ENCODE assay signal across 8 cellular contexts in genomic region chr12:39103552-39104165, GRCh38.
DNase-seq lines count a peak whose midpoint lies in the region; ATAC-seq, FAIRE-seq and TF ChIP-seq lines count a peak whose summit lies in the region.

No MANE protein-coding gene starts in this region.

- peak; percentile 75 for DNase-seq in activated CD4-positive, alpha-beta T cell treated with anti-CD3 and anti-CD28 coated beads, Interleukin-2, amount 10 ng/mL, durations not matched to agents 24 days and 14 days
- no peak for DNase-seq in activated CD4-positive, alpha-beta T cell treated with anti-CD3 and anti-CD28 coated beads, Interleukin-2, amount 50 U/mL, for 1 hour
- DNase-seq in NCI-H774 (lab: John Stamatoyannopoulos, UW) = peak; percentile 65
- peak; percentile 87 for DNase-seq in MCF 10A (ENCODE audit: unreplicated experiment)
- DNase-seq in superior temporal gyrus (ENCODE audit: extremely low spot score) = peak; percentile 92

- TF ChIP-seq CTCF in MCF 10A (IDR thresholded peaks at IDR 0.05; ENCODE audit: unreplicated experiment) = peak; percentile 75

- POLR2A ChIA-PET in MCF 10A (lab: Yijun Ruan, JAX) = interaction anchor here (1.6 to 3.3 kb wide), 4 partner anchors 35 to 198 kb away, joined by 10 to 50 read pairs (median 15); partner anchors contain the start of gene CPNE8

- ATAC-seq in GM21515 (IDR thresholded peaks at IDR 0.05; ENCODE audit: unreplicated experiment) (peak; percentile 88), HG03558 (IDR thresholded peaks at IDR 0.05; ENCODE audit: extremely low read depth, unreplicated experiment) (peak; percentile 84)

- peak; percentile 89 for FAIRE-seq in islet of Langerhans (lab: Jason Lieb, UNC)

- H3K4me3 Mint-ChIP-seq in activated CD4-positive, alpha-beta T cell treated with anti-CD3 and anti-CD28 coated beads, Interleukin-2, amount 10 ng/mL, durations not matched to agents 24 days and 14 days = no peak overlapping the region
- H3K4me3 Mint-ChIP-seq in MCF 10A (ENCODE audit: unreplicated experiment) = no peak overlapping the region

- CTCF ChIA-PET in MCF 10A (lab: Yijun Ruan, JAX) = interaction anchor here (0.5 to 6.0 kb wide), 45 partner anchors 8 to 987 kb away, joined by 3 to 151 read pairs (median 5); partner anchors contain the start of gene CPNE8

- H3K4me1 Mint-ChIP-seq in activated CD4-positive, alpha-beta T cell treated with anti-CD3 and anti-CD28 coated beads, Interleukin-2, amount 10 ng/mL, durations not matched to agents 24 days and 14 days = no peaks in the 10 kb centered on the region
- peaks cover 26% of the 10 kb centered on the region for H3K4me1 Mint-ChIP-seq in MCF 10A (ENCODE audit: insufficient read depth, unreplicated experiment)

- H3K27me3 Mint-ChIP-seq in activated CD4-positive, alpha-beta T cell treated with anti-CD3 and anti-CD28 coated beads, Interleukin-2, amount 10 ng/mL, durations not matched to agents 24 days and 14 days = no peaks in the 10 kb centered on the region
- H3K27me3 Mint-ChIP-seq in MCF 10A (ENCODE audit: insufficient read depth, unreplicated experiment) = no peaks in the 10 kb centered on the region

- intact Hi-C loops in activated CD4-positive, alpha-beta T cell treated with anti-CD3 and anti-CD28 coated beads, Interleukin-2, amount 10 ng/mL, durations not matched to agents 24 days and 14 days (cut with micrococcal nuclease) = loop anchor here (1.0 to 5.0 kb wide), 4 partner anchors 182 to 966 kb away; no protein-coding TSS in a partner anchor
- intact Hi-C loops in MCF 10A (cut with micrococcal nuclease) = loop anchor here (1.0 to 5.0 kb wide), 6 partner anchors 36 to 775 kb away; no protein-coding TSS in a partner anchor

- BruUV-seq in MCF 10A (replicated peaks; lab: Mats Ljungman, UMichigan) = no TSS peak

- H3K27ac Mint-ChIP-seq in activated CD4-positive, alpha-beta T cell treated with anti-CD3 and anti-CD28 coated beads, Interleukin-2, amount 10 ng/mL, durations not matched to agents 24 days and 14 days = no peak overlapping the region
- H3K27ac Mint-ChIP-seq in MCF 10A (ENCODE audit: low read depth, unreplicated experiment) = no peak overlapping the region

- no peaks in the 10 kb centered on the region for H3K36me3 Mint-ChIP-seq in activated CD4-positive, alpha-beta T cell treated with anti-CD3 and anti-CD28 coated beads, Interleukin-2, amount 10 ng/mL, durations not matched to agents 24 days and 14 days (ENCODE audit: low read depth)
- no peaks in the 10 kb centered on the region for H3K36me3 Mint-ChIP-seq in MCF 10A (ENCODE audit: insufficient read depth, unreplicated experiment)

- no peaks in the 10 kb centered on the region for H3K9me3 Mint-ChIP-seq in activated CD4-positive, alpha-beta T cell treated with anti-CD3 and anti-CD28 coated beads, Interleukin-2, amount 10 ng/mL, durations not matched to agents 24 days and 14 days
- no peaks in the 10 kb centered on the region for H3K9me3 Mint-ChIP-seq in MCF 10A (ENCODE audit: unreplicated experiment)
